28 cellular contexts compared by ENCODE assay signal in the genomic region with DNA sequence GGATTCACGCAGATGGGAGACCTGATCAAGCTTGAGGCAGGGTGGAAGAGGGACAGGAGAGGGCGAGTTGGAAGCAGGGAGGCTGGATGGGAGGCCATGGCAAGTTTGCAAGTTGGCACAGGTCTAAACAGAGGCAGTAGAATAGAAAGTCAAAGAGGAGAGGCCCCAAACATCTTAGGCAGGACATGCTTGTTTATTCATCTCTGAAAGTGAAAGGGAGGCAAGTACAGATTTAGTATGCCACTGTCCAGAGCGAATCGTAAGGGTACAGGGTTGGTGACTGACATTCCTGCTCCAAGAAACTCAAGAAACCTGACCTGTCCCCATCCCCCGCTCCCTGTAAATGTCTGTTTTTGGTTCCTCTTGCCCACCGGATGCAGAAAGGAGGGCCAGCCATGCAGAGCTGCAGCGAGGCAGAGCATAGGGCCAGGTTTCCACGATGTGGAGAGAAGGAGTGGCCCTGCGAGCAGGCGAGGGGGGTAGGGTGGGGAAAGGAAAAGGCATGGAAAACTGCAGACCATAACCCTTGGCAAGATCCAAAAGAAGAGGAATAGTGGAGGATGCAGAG.
A peak's percentile ranks its signal among the peaks of the same experiment; 100 is the strongest.
DNase-seq lines count a peak whose midpoint lies in the region; ATAC-seq, FAIRE-seq and TF ChIP-seq lines count a peak whose summit lies in the region.
"Had no signal": no experiment of that assay in that cellular context is flagged by ENCODE, and none has a peak within 500 bp of the region (broad histone marks: within the 10 kb centered on the region; RNA-seq: fewer than 3 reads in every experiment).

No MANE protein-coding gene starts in this region.

- no peak overlapping the region for H2BK5ac ChIP-seq in mesenchymal stem cell (ENCODE audit: low read depth, low read length, poor library complexity, severe bottlenecking)

- no peak overlapping the region for H2BK15ac ChIP-seq in mesenchymal stem cell (ENCODE audit: low read depth, poor library complexity, severe bottlenecking)

- CTCF ChIA-PET in CD8-positive, alpha-beta T cell (lab: Charles Lee) = no interaction called here

- H4K91ac ChIP-seq in mesenchymal stem cell (ENCODE audit: low read length) = peak overlapping the region; percentile 18

- H3K79me2 ChIP-seq in OCI-LY1 (ENCODE audit: insufficient read depth, low read length) = no peaks in the 10 kb centered on the region
- H3K79me2 ChIP-seq: hepatocyte had no signal

- H2BK120ac ChIP-seq in mesenchymal stem cell (ENCODE audit: low read depth, low read length) = no peak overlapping the region

- 89% methylated on average over 10 of the region's 10 CpGs for WGBS in mesenchymal stem cell

- no peak overlapping the region for H2AK5ac ChIP-seq in mesenchymal stem cell (ENCODE audit: low read length, severe bottlenecking)

- H2BK12ac ChIP-seq in mesenchymal stem cell (ENCODE audit: low read length in 2 of 2) = no peak overlapping the region

- H3K4me3 ChIP-seq in OCI-LY1 (ENCODE audit: low read depth, low read length, poor library complexity, severe bottlenecking) (peak overlapping the region; percentile 29), mesenchymal stem cell (ENCODE audit: insufficient read depth in 1 of 2, low read depth in 1 of 2, low read length in 2 of 2) (no peak overlapping the region), upper lobe of right lung (no peak overlapping the region)
- no peak overlapping the region for H3K4me3 ChIP-seq in CD8-positive, alpha-beta T cell (ENCODE audit: low read depth, low read length)
- H3K4me3 ChIP-seq: gastroesophageal sphincter, hepatocyte, pancreas, right atrium auricular region, SJCRH30, vagina had no signal

- H3K36me3 ChIP-seq in OCI-LY1 (ENCODE audit: insufficient read depth, low read length) (peaks cover 25% of the 10 kb centered on the region; the same call in 1 of the 2 replicates), mesenchymal stem cell (ENCODE audit: control insufficient read depth in 1 of 2, insufficient read depth in 2 of 2, low read depth in 1 of 2, low read length in 2 of 2) (no peaks in the 10 kb centered on the region), upper lobe of right lung (no peaks in the 10 kb centered on the region)
- no peaks in the 10 kb centered on the region for H3K36me3 ChIP-seq in CD8-positive, alpha-beta T cell (ENCODE audit: insufficient read depth, low read length)
- H3K36me3 ChIP-seq: brain microvascular endothelial cell, gastroesophageal sphincter, pancreas, right atrium auricular region, SJCRH30, vagina, WERI-Rb-1 had no signal

- no peak overlapping the region for H3K4ac ChIP-seq in mesenchymal stem cell (ENCODE audit: low read depth in 1 of 2, low read length in 2 of 2)

- no peak for TF ChIP-seq CTCF in OCI-LY1 (IDR thresholded peaks at IDR 0.05; ENCODE audit: low read length)
- TF ChIP-seq CTCF in upper lobe of right lung (IDR thresholded peaks at IDR 0.05) = no peak
- TF ChIP-seq CTCF in CD8-positive, alpha-beta T cell (IDR thresholded peaks at IDR 0.05) = no peak

- H4K20me1 ChIP-seq in OCI-LY1 (ENCODE audit: insufficient read depth, low read length) = no peaks in the 10 kb centered on the region

- TF ChIP-seq POLR2A in GM12891 (IDR thresholded peaks at IDR 0.05; ENCODE audit: low read depth, low read length) = no peak

- no peak overlapping the region for H4K8ac ChIP-seq in mesenchymal stem cell (ENCODE audit: low read length)

- H3K27me3 ChIP-seq in OCI-LY1 (ENCODE audit: insufficient read depth, low read length) = no peaks in the 10 kb centered on the region
- H3K27me3 ChIP-seq in mesenchymal stem cell (ENCODE audit: control insufficient read depth in 1 of 2, insufficient read depth in 1 of 2, low read length in 2 of 2) = no peaks in the 10 kb centered on the region
- no peaks in the 10 kb centered on the region for H3K27me3 ChIP-seq in upper lobe of right lung
- H3K27me3 ChIP-seq in CD8-positive, alpha-beta T cell (ENCODE audit: insufficient read depth, low read length) = no peaks in the 10 kb centered on the region
- H3K27me3 ChIP-seq: brain microvascular endothelial cell, hepatocyte, pancreas, right atrium auricular region, vagina had no signal

- H3K4me2 ChIP-seq in OCI-LY1 (ENCODE audit: low read length) (peak overlapping the region; percentile 48), mesenchymal stem cell (ENCODE audit: low read length, poor library complexity, severe bottlenecking) (no peak overlapping the region)
- H3K4me2 ChIP-seq: hepatocyte had no signal

- H3K9me3 ChIP-seq in OCI-LY1 (ENCODE audit: low read length) (no peaks in the 10 kb centered on the region), mesenchymal stem cell (ENCODE audit: control insufficient read depth, low read length) (no peaks in the 10 kb centered on the region), upper lobe of right lung (no peaks in the 10 kb centered on the region)
- no peaks in the 10 kb centered on the region for H3K9me3 ChIP-seq in CD8-positive, alpha-beta T cell (ENCODE audit: low read length)
- H3K9me3 ChIP-seq: gastroesophageal sphincter, pancreas, right atrium auricular region, SJCRH30, vagina had no signal

- H3K9ac ChIP-seq in OCI-LY1 (ENCODE audit: low read length) (peak overlapping the region; percentile 59), mesenchymal stem cell (ENCODE audit: low read length) (no peak overlapping the region)

- H3K27ac ChIP-seq in OCI-LY1 (ENCODE audit: low read depth, low read length, poor library complexity, severe bottlenecking) (peak overlapping the region; percentile 97), mesenchymal stem cell (ENCODE audit: low read length, poor library complexity, severe bottlenecking) (no peak overlapping the region), upper lobe of right lung (no peak overlapping the region)
- no peak overlapping the region for H3K27ac ChIP-seq in CD8-positive, alpha-beta T cell (ENCODE audit: low read depth, low read length)
- H3K27ac ChIP-seq: brain microvascular endothelial cell, gastroesophageal sphincter, hepatocyte, pancreas, right atrium auricular region, SJCRH30, vagina, WERI-Rb-1 had no signal

- H3K27me3 Mint-ChIP-seq in CD8-positive, alpha-beta T cell (ENCODE audit: low read depth) = peaks cover 3% of the 10 kb centered on the region
- H3K27me3 Mint-ChIP-seq: activated naive CD4-positive, alpha-beta T cell treated with anti-CD3 and anti-CD28 coated beads, Interleukin-2, amount 50 U/mL, for 24 hours; stimulated activated naive CD8-positive, alpha-beta T cell treated with anti-CD3 and anti-CD28 coated beads, Interleukin-15, amount 100 ng/mL, for 72 hours had no signal

- H3K4me1 ChIP-seq in OCI-LY1 (ENCODE audit: insufficient read depth, low read length, severe bottlenecking) = peaks cover 100% of the 10 kb centered on the region
- H3K4me1 ChIP-seq in mesenchymal stem cell (ENCODE audit: control insufficient read depth, insufficient read depth, low read depth, low read length) = peaks cover 7% of the 10 kb centered on the region
- H3K4me1 ChIP-seq in upper lobe of right lung = no peaks in the 10 kb centered on the region
- H3K4me1 ChIP-seq in CD8-positive, alpha-beta T cell (ENCODE audit: insufficient read depth, low read length) = no peaks in the 10 kb centered on the region
- H3K4me1 ChIP-seq: gastroesophageal sphincter, pancreas, SJCRH30, vagina had no signal

- H3K18ac ChIP-seq in mesenchymal stem cell (ENCODE audit: low read depth in 1 of 2, low read length in 2 of 2) = no peak overlapping the region

- H3K14ac ChIP-seq in mesenchymal stem cell (ENCODE audit: low read length in 2 of 2) = no peak overlapping the region

- H3K9me3 Mint-ChIP-seq in CD8-positive, alpha-beta T cell = no peaks in the 10 kb centered on the region
- H3K9me3 Mint-ChIP-seq: activated naive CD4-positive, alpha-beta T cell treated with anti-CD3 and anti-CD28 coated beads, Interleukin-2, amount 50 U/mL, for 24 hours; activated T-helper 17 cell treated with anti-CD3 and anti-CD28 coated beads, Interleukin-2, amount 50 U/mL, for 72 hours; stimulated activated naive CD8-positive, alpha-beta T cell treated with anti-CD3 and anti-CD28 coated beads, Interleukin-15, amount 100 ng/mL, for 72 hours had no signal

- no peaks in the 10 kb centered on the region for H3K36me3 Mint-ChIP-seq in CD8-positive, alpha-beta T cell
- H3K36me3 Mint-ChIP-seq: activated naive CD4-positive, alpha-beta T cell treated with anti-CD3 and anti-CD28 coated beads, Interleukin-2, amount 50 U/mL, for 24 hours had no signal

- no peaks in the 10 kb centered on the region for H3F3A ChIP-seq in OCI-LY1 (ENCODE audit: insufficient read depth, low read length)

- no peak overlapping the region for H3K27ac Mint-ChIP-seq in CD8-positive, alpha-beta T cell
- H3K27ac Mint-ChIP-seq: activated naive CD4-positive, alpha-beta T cell treated with anti-CD3 and anti-CD28 coated beads, Interleukin-2, amount 50 U/mL, for 24 hours; activated T-helper 17 cell treated with anti-CD3 and anti-CD28 coated beads, Interleukin-2, amount 50 U/mL, for 72 hours; stimulated activated naive CD8-positive, alpha-beta T cell treated with anti-CD3 and anti-CD28 coated beads, Interleukin-15, amount 100 ng/mL, for 72 hours had no signal

- no peaks in the 10 kb centered on the region for H3K9me2 ChIP-seq in OCI-LY1 (ENCODE audit: low read depth, low read length)

- no peak overlapping the region for H3K4me3 Mint-ChIP-seq in CD8-positive, alpha-beta T cell
- H3K4me3 Mint-ChIP-seq: activated naive CD4-positive, alpha-beta T cell treated with anti-CD3 and anti-CD28 coated beads, Interleukin-2, amount 50 U/mL, for 24 hours; activated T-helper 17 cell treated with anti-CD3 and anti-CD28 coated beads, Interleukin-2, amount 50 U/mL, for 72 hours; stimulated activated naive CD8-positive, alpha-beta T cell treated with anti-CD3 and anti-CD28 coated beads, Interleukin-15, amount 100 ng/mL, for 72 hours had no signal

- FAIRE-seq in GM12891 (lab: Jason Lieb, UNC) = peak; percentile 74
- FAIRE-seq: GM18507, HepG2, pancreas, small intestine had no signal

- intact Hi-C loops in upper lobe of right lung (cut with DNase I) = no loop called here
- intact Hi-C loops in CD8-positive, alpha-beta T cell (cut with DNase I, micrococcal nuclease) = no loop called here

- H3K79me1 ChIP-seq in mesenchymal stem cell (replicated peaks; ENCODE audit: low read length, poor library complexity, severe bottlenecking) = no peaks in the 10 kb centered on the region

- H3K23ac ChIP-seq in mesenchymal stem cell (ENCODE audit: low read length in 2 of 2) = no peak overlapping the region

- POLR2A ChIA-PET in CD8-positive, alpha-beta T cell (lab: Charles Lee) = no interaction called here

- DNase-seq in GM12891 (ENCODE audit: insufficient read length, low spot score) (no peak), mesenchymal stem cell (no peak), upper lobe of right lung (peak; percentile 9), epidermal melanocyte (ENCODE audit: insufficient read length, low spot score) (no peak), NCI-H2081 (lab: John Stamatoyannopoulos, UW) (no peak)
- DNase-seq in CD8-positive, alpha-beta T cell = no peak
- DNase-seq: activated CD4-positive, alpha-beta T cell treated with anti-CD3 and anti-CD28 coated beads for 48 hours; amniotic stem cell; brain microvascular endothelial cell; DMS79; GDM1; NCI-H146; NCI-H2107; pancreas; SJCRH30; small intestine; stimulated activated naive CD8-positive, alpha-beta T cell treated with anti-CD3 and anti-CD28 coated beads, Interleukin-15, amount 100 ng/mL, for 72 hours; T-helper 9 cell; WERI-Rb-1 had no signal

- no peak overlapping the region for H2AFZ ChIP-seq in OCI-LY1 (ENCODE audit: low read length)
- no peak overlapping the region for H2AFZ ChIP-seq in mesenchymal stem cell (ENCODE audit: low read depth, low read length)
- H2AFZ ChIP-seq: hepatocyte had no signal

- H3K4me1 Mint-ChIP-seq in CD8-positive, alpha-beta T cell (ENCODE audit: low read depth) = no peaks in the 10 kb centered on the region
- H3K4me1 Mint-ChIP-seq: activated naive CD4-positive, alpha-beta T cell treated with anti-CD3 and anti-CD28 coated beads, Interleukin-2, amount 50 U/mL, for 24 hours; stimulated activated naive CD8-positive, alpha-beta T cell treated with anti-CD3 and anti-CD28 coated beads, Interleukin-15, amount 100 ng/mL, for 72 hours had no signal

- ATAC-seq in upper lobe of right lung = no peak
- no peak for ATAC-seq in CD8-positive, alpha-beta T cell
- ATAC-seq: activated T-helper 17 cell treated with anti-CD3 and anti-CD28 coated beads, Interleukin-2, amount 50 U/mL, for 72 hours; gastroesophageal sphincter; HepG2; pancreas; stimulated activated naive CD8-positive, alpha-beta T cell treated with anti-CD3 and anti-CD28 coated beads, Interleukin-15, amount 100 ng/mL, for 72 hours had no signal
